14 cellular contexts compared by ENCODE assay signal in the genomic region with DNA sequence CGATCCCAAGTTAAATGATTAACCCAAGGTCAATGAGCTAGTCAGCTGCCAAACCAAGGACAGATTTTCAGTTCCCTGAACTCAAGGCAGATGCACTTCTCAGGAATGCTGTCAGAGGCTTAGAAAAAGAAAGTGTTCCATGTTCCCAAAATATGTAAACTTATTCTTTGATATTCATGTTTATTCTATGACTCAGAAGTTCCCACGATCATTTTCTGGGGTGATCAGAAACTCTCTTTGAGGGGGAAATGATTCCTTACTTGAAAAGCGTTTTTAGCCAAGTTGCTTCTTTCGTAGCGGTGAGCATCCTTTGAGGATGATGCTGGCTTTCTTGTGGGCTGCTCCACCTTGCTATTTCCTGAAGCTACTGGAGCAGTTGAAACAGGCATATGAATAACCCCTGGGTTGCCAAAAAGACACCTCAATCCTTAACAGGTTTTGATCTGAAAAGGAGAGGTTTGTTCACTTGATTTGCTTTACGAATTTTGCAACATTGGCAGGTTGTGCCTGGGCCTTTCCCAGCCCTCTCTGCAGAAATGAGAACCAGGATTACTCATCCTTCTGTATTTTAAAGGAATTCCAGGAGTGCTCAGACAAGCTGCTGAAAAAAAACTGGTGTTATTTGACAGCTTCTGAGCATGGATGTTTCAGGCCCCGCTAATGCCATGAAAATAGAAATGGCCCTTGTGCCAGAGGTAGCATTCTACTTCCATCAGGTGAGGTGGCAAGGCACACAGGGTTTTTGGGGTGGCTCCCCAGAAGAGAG.
DNase-seq lines count a peak whose midpoint lies in the region; ATAC-seq, FAIRE-seq and TF ChIP-seq lines count a peak whose summit lies in the region.
"Had no signal": no experiment of that assay in that cellular context is flagged by ENCODE, and none has a peak within 500 bp of the region (broad histone marks: within the 10 kb centered on the region; RNA-seq: fewer than 3 reads in every experiment).

No MANE protein-coding gene starts in this region.

- intact Hi-C loops in IMR-90 (cut with micrococcal nuclease), result no loop called here
- intact Hi-C loops in HepG2 (cut with micrococcal nuclease; ENCODE audit: unreplicated experiment), result no loop called here
- intact Hi-C loops in upper lobe of right lung (cut with DNase I), result no loop called here

- CTCF ChIA-PET in A549 (lab: Yijun Ruan, JAX) (interaction anchor here (0.9 to 2.1 kb wide), 4 partner anchors 13 to 108 kb away, joined by 3 to 8 read pairs (median 4); no protein-coding TSS in a partner anchor), IMR-90 (lab: Yijun Ruan, JAX) (interaction anchor here (0.6 kb wide), 1 partner anchor 12 kb away, joined by 3 read pairs; no protein-coding TSS in a partner anchor), HepG2 (lab: Yijun Ruan, JAX; ENCODE audit: low intra/inter-chr PET ratio, low total read pairs) (no interaction called here)

- peak overlapping the region; percentile 5 to 47 for H4K8ac ChIP-seq in IMR-90 (ENCODE audit: low read depth in 2 of 2, low read length in 2 of 2)

- BruUV-seq in IMR-90 (replicated peaks; lab: Mats Ljungman, UMichigan) (no TSS peak), HepG2 (replicated peaks; lab: Mats Ljungman, UMichigan) (no TSS peak)

- H3K4me2 ChIP-seq in A549 (peak overlapping the region; percentile 69), IMR-90 (ENCODE audit: low read depth, low read length) (peak overlapping the region; percentile 53), HepG2 (ENCODE audit: low read depth, low read length) (peak overlapping the region; percentile 20; the same call in 1 of the 2 replicates)

- no peak for TF ChIP-seq EP300 in A549 (IDR thresholded peaks at IDR 0.05)
- no peak for TF ChIP-seq EP300 in HepG2 (IDR thresholded peaks at IDR 0.05; ENCODE audit: low read depth in 2 of 2, low read length in 2 of 2)
- TF ChIP-seq EP300 in HepG2 (CRISPR knock-in tag; IDR thresholded peaks at IDR 0.05; ENCODE audit: borderline replicate concordance), result no peak

- no peak overlapping the region for H3K4me3 ChIP-seq in A549
- H3K4me3 ChIP-seq in IMR-90 (ENCODE audit: insufficient read depth, low read depth, low read length), result no peak overlapping the region
- no peak overlapping the region for H3K4me3 ChIP-seq in HepG2 (replicated peaks in 1 of 3; ENCODE audit: insufficient read depth in 1 of 3, low read depth in 2 of 3, low read length in 3 of 3)
- H3K4me3 ChIP-seq in upper lobe of right lung, result no peak overlapping the region

- peak overlapping the region; percentile 66 for H3K14ac ChIP-seq in IMR-90 (replicated peaks; ENCODE audit: low read depth, low read length)

- TF ChIP-seq POLR2A in A549 (IDR thresholded peaks at IDR 0.05; ENCODE audit: low read length) (no peak), IMR-90 (IDR thresholded peaks at IDR 0.05; ENCODE audit: low read depth, low read length) (no peak), HepG2 (IDR thresholded peaks at IDR 0.05; ENCODE audit: insufficient read depth in 1 of 2, low read depth in 2 of 2, low read length in 2 of 2) (no peak)

- dilution Hi-C loops in IMR-90 (cut with HindIII; ENCODE audit: low sequenced_read_pairs, unreplicated experiment), result no loop called here

- H3K79me2 ChIP-seq in HepG2 (ENCODE audit: insufficient read depth, low read length), result no peaks in the 10 kb centered on the region

- WGBS in A549 (ENCODE audit: missing lambda C conversion rate), result 41% methylated on average over 7 of the region's 7 CpGs
- WGBS in IMR-90 (ENCODE audit: extremely low coverage in 2 of 2, insufficient read length in 1 of 2), 2 experiments, result 50% methylated on average over 1 of the region's 7 CpGs; no CpG with 5 or more reads in 1 of the 2 experiments
- WGBS in HepG2 (ENCODE audit: low lambda C conversion rate), result 52% methylated on average over 7 of the region's 7 CpGs

- FAIRE-seq in A549 (lab: Jason Lieb, UNC), result no peak
- FAIRE-seq in HepG2 (lab: Jason Lieb, UNC), result no peak
- FAIRE-seq: GM12891, kidney had no signal

- peak overlapping the region; percentile 25; the same call in 1 of the 2 replicates for H3K23ac ChIP-seq in IMR-90 (ENCODE audit: low read depth, low read length)

- in situ Hi-C loops in IMR-90 (cut with MboI; ENCODE audit: low sequenced_read_pairs) (loop anchor here (25.0 kb wide), 1 partner anchor 937 kb away; the partner anchor contains the start of gene SIX1), HepG2 (cut with HindIII; ENCODE audit: extremely low pct_ligation_motif_present, low pct_unique_long_range_greater_than_20kb) (no loop called here)

- ATAC-seq in A549 (peak; percentile 52 to 73; a peak in 5 of 6 replicates), IMR-90 (ENCODE audit: low read depth) (peak; percentile 78), HepG2 (no peak), upper lobe of right lung (no peak)
- ATAC-seq: Right ventricle myocardium inferior; stimulated activated naive B cell treated with anti-CD40 and anti-IgM and Interleukin-4, amounts not matched to agents 10 μg/mL and 1 μg/mL and 100 μg/mL, for 72 hours had no signal

- H2AFZ ChIP-seq in IMR-90 (replicated peaks; ENCODE audit: low read length, poor library complexity) (peak overlapping the region; percentile 76), HepG2 (ENCODE audit: low read length) (no peak overlapping the region)

- peak overlapping the region; percentile 63 for H3K18ac ChIP-seq in IMR-90 (ENCODE audit: low read depth, low read length)

- H4K20me1 ChIP-seq in IMR-90 (ENCODE audit: insufficient read depth, low read length), result no peaks in the 10 kb centered on the region
- H4K20me1 ChIP-seq in HepG2 (ENCODE audit: insufficient read depth, low read length), result no peaks in the 10 kb centered on the region

- peak overlapping the region; percentile 67 for H3K4ac ChIP-seq in IMR-90 (ENCODE audit: low read depth, low read length)

- peak overlapping the region; percentile 70 for H4K91ac ChIP-seq in IMR-90 (ENCODE audit: insufficient read depth, low read depth, low read length)

- H3K9ac ChIP-seq in IMR-90 (ENCODE audit: low read depth, low read length) (no peak overlapping the region), HepG2 (ENCODE audit: insufficient read depth, low read depth, low read length) (no peak overlapping the region)

- H3K36me3 ChIP-seq in IMR-90 (ENCODE audit: control insufficient read depth, insufficient read depth, low read length), result no peaks in the 10 kb centered on the region
- H3K36me3 ChIP-seq in HepG2 (replicated peaks in 1 of 2; ENCODE audit: control insufficient read depth in 1 of 2, insufficient read depth in 2 of 2, low read length in 2 of 2), result no peaks in the 10 kb centered on the region
- no peaks in the 10 kb centered on the region for H3K36me3 ChIP-seq in upper lobe of right lung

- peak overlapping the region; percentile 73 for H2BK20ac ChIP-seq in IMR-90 (ENCODE audit: low read depth, low read length)

- TF ChIP-seq RAD21 in A549 (conservative IDR thresholded peaks at IDR 0.05 in 1 of 2, IDR thresholded peaks at IDR 0.05 in 1 of 2) (no peak), IMR-90 (IDR thresholded peaks at IDR 0.05; ENCODE audit: low read length) (no peak), HepG2 (CRISPR knock-in tag; IDR thresholded peaks at IDR 0.05) (no peak)

- DNase-seq in A549 (ENCODE audit: low read depth in 1 of 2, low spot score in 1 of 2), result no peak
- peak; percentile 73 for DNase-seq in IMR-90
- DNase-seq in caudate nucleus (lab: John Stamatoyannopoulos, UW), result peak in 9 of 61 donors; percentile 8 to 50 (median 29)
- no peak for DNase-seq in HepG2 (ENCODE audit: low spot score)
- DNase-seq in NCI-H128 (lab: John Stamatoyannopoulos, UW; ENCODE audit: unreplicated experiment), result no peak
- no peak for DNase-seq in NCI-H1436 treated with DMSO at 0.1 percent for 48 hours (lab: John Stamatoyannopoulos, UW)
- DNase-seq in upper lobe of right lung, result no peak
- no peak for DNase-seq in NCI-H526 (lab: John Stamatoyannopoulos, UW)
- DNase-seq: cerebellar nuclear complex; kidney; NCI-H1694 treated with DMSO at 0.1 percent for 48 hours; stimulated activated naive B cell treated with anti-CD40 and anti-IgM and Interleukin-4, amounts not matched to agents 10 μg/mL and 1 μg/mL and 100 μg/mL, for 72 hours had no signal

- no peak for TF ChIP-seq CTCF in A549 (IDR thresholded peaks at IDR 0.05)
- TF ChIP-seq CTCF in IMR-90 (conservative IDR thresholded peaks at IDR 0.05; ENCODE audit: low read depth, low read length), result no peak
- no peak for TF ChIP-seq CTCF in HepG2 (CRISPR knock-in tag; IDR thresholded peaks at IDR 0.05)
- no peak for TF ChIP-seq CTCF in upper lobe of right lung (IDR thresholded peaks at IDR 0.05)

- H2BK5ac ChIP-seq in IMR-90 (ENCODE audit: low read depth, low read length, poor library complexity, severe bottlenecking), result peak overlapping the region; percentile 63

- H3K4me1 ChIP-seq in A549, result peaks cover 59% of the 10 kb centered on the region
- peaks cover 33% of the 10 kb centered on the region for H3K4me1 ChIP-seq in IMR-90 (ENCODE audit: control insufficient read depth, insufficient read depth, low read length)
- H3K4me1 ChIP-seq in HepG2 (ENCODE audit: insufficient read depth, low read length), result peaks cover 41% of the 10 kb centered on the region
- H3K4me1 ChIP-seq in upper lobe of right lung, result peaks cover 19% of the 10 kb centered on the region

- peaks cover 4% of the 10 kb centered on the region in 2 experiments; a peak in 1 of 4 replicates for H3K79me1 ChIP-seq in IMR-90 (ENCODE audit: low read depth in 1 of 2, low read length in 2 of 2)

- H3K27ac ChIP-seq in A549 (peak overlapping the region; percentile 58 to 84), IMR-90 (ENCODE audit: insufficient read depth, low read length) (peak overlapping the region; percentile 67), caudate nucleus (ENCODE audit: low read depth, low read length) (peak overlapping the region; percentile 38), HepG2 (ENCODE audit: extremely low read length, insufficient read depth, low read length) (no peak overlapping the region), upper lobe of right lung (no peak overlapping the region)

- no peak overlapping the region for H2AK9ac ChIP-seq in IMR-90 (replicated peaks; ENCODE audit: low read depth, low read length, poor library complexity)

- H2BK120ac ChIP-seq in IMR-90 (ENCODE audit: low read depth, low read length), result peak overlapping the region; percentile 84

- peak overlapping the region; percentile 75 for H2BK15ac ChIP-seq in IMR-90 (ENCODE audit: low read depth, low read length)

- H3K9me3 ChIP-seq in A549, result no peaks in the 10 kb centered on the region
- no peaks in the 10 kb centered on the region for H3K9me3 ChIP-seq in IMR-90 (ENCODE audit: control insufficient read depth, insufficient read depth, low read length)
- no peaks in the 10 kb centered on the region for H3K9me3 ChIP-seq in HepG2 (ENCODE audit: low read length)
- no peaks in the 10 kb centered on the region for H3K9me3 ChIP-seq in upper lobe of right lung

- H4K5ac ChIP-seq in IMR-90 (ENCODE audit: low read depth, low read length), result peak overlapping the region; percentile 46; the same call in 1 of the 2 replicates

- peak overlapping the region; percentile 74 for H2AK5ac ChIP-seq in IMR-90 (ENCODE audit: low read depth, low read length)

- H3K27me3 ChIP-seq in IMR-90 (ENCODE audit: control insufficient read depth, insufficient read depth, low read length) (no peaks in the 10 kb centered on the region), HepG2 (ENCODE audit: control insufficient read depth in 1 of 2, insufficient read depth in 2 of 2, low read length in 2 of 2) (no peaks in the 10 kb centered on the region), upper lobe of right lung (no peaks in the 10 kb centered on the region)

- H3K56ac ChIP-seq in IMR-90 (ENCODE audit: extremely low read depth, insufficient read depth, low read length), result no peak overlapping the region

- peaks cover 15% of the 10 kb centered on the region for H3K9me1 ChIP-seq in IMR-90 (ENCODE audit: insufficient read depth, low read length)

- POLR2A ChIA-PET in A549 (lab: Yijun Ruan, JAX), result interaction anchor here (0.9 to 1.2 kb wide), 5 partner anchors 11 to 121 kb away, joined by 3 to 6 read pairs (median 3); partner anchors contain the start of gene HIF1A
- POLR2A ChIA-PET in IMR-90 (lab: Charles Lee; ENCODE audit: unreplicated experiment), result no interaction called here
- POLR2A ChIA-PET in HepG2 (lab: Yijun Ruan, JAX), result interaction anchor here (1.2 to 1.6 kb wide), 2 partner anchors 12 to 14 kb away, joined by 3 to 5 read pairs; no protein-coding TSS in a partner anchor

Comparison
In these comparisons a context has a peak if more than half of its experiments do, and no peak if none do; other contexts are left out.
1. ATAC-seq: peak in A549 (2 of 2) and IMR-90 (single experiment); none in HepG2 (single experiment) and upper lobe of right lung (single experiment).
2. H3K27ac ChIP-seq: peak in A549 (2 of 2), IMR-90 (single experiment) and caudate nucleus (single experiment); none in HepG2 (single experiment) and upper lobe of right lung (single experiment).
3. Of the 38 proteins assayed by ChIP-seq in both HepG2 and A549: peak only in HepG2: none; only in A549: MAFK; in both: none; in neither: 35; mixed calls (peak in some experiments, not most) for 2.
4. Peak in every context shown above with its lines, with median percentiles within 50 percentile points of each other: H3K4me2 ChIP-seq.